ENCODE assay signal across 21 cellular contexts in the genomic region with DNA sequence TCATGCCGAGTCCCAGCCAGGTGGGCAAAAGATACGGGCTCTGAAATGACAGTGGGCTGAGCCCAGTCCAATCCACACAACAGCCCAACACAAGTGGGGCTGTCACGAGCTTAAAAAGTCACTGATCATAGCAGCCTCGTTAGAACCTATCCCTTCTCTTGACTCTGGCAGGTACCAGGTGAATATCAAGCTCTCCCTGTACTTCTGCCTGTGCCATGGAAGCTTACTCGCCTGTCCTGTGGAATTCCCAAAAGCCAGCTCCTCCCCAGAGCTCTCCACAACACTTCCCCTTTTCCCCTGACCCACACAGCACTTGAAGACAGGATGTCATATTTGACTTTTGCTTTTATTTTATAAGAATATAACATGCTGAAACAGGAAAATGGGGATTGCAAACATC. TPM values are rescaled to one million over a fixed set of nuclear protein-coding genes. Genes with fewer than 3 reads are reported as not detected.
DNase-seq lines count a peak whose midpoint lies in the region; ATAC-seq and TF ChIP-seq lines count a peak whose summit lies in the region.
"Had no signal": no experiment of that assay in that cellular context is flagged by ENCODE, and none has a peak within 500 bp of the region (broad histone marks: within the 10 kb centered on the region; RNA-seq: fewer than 3 reads in every experiment).

No MANE protein-coding gene starts in this region.

- no peak for ATAC-seq in right cardiac atrium
- ATAC-seq: Right ventricle myocardium inferior had no signal

- no peaks in the 10 kb centered on the region for H3K27me3 ChIP-seq in right cardiac atrium (ENCODE audit: control insufficient read depth, insufficient read depth)
- H3K27me3 ChIP-seq: BE2C, MG63, Peyer's patch had no signal

- H3K4me1 ChIP-seq in right cardiac atrium (ENCODE audit: control insufficient read depth, insufficient read depth, low read length) = no peaks in the 10 kb centered on the region

- peak; percentile 34 for TF ChIP-seq POLR2A in GM19099 (IDR thresholded peaks at IDR 0.05; ENCODE audit: extremely low read depth, insufficient read length, low read depth)

- peak overlapping the region; percentile 49 for H3K27ac ChIP-seq in VCaP
- H3K27ac ChIP-seq in right cardiac atrium (ENCODE audit: low read length) = no peak overlapping the region
- H3K27ac ChIP-seq: 22Rv1, Peyer's patch had no signal

- H3K9me3 ChIP-seq in right cardiac atrium (ENCODE audit: control insufficient read depth, low read length) = no peaks in the 10 kb centered on the region
- H3K9me3 ChIP-seq: BE2C, MG63, Peyer's patch had no signal

- 79% methylated on average over 5 of the region's 5 CpGs for WGBS in right cardiac atrium

- intact Hi-C loops in right cardiac atrium (cut with DNase I) = loop anchor here in 2 of 4 donors (10.0 kb wide), 1 partner anchor 153 kb away; no protein-coding TSS in a partner anchor

- TF ChIP-seq CTCF in VCaP (conservative IDR thresholded peaks at IDR 0.05) = no peak

- peak; percentile 58 for DNase-seq in DMS 273 (lab: John Stamatoyannopoulos, UW; ENCODE audit: unreplicated experiment)
- DNase-seq in DMS 273 treated with DMSO at 0.1 percent for 48 hours (lab: John Stamatoyannopoulos, UW) = no peak
- DNase-seq in stimulated activated CD8-positive, alpha-beta memory T cell treated with anti-CD3 and anti-CD28 coated beads, Interleukin-4, amount 100 ng/mL, for 48 hours = peak; percentile 21
- DNase-seq in dedifferentiated amniotic fluid mesenchymal stem cell (ENCODE audit: extremely low spot score) = no peak
- no peak for DNase-seq in UCSD-AML1 (lab: John Stamatoyannopoulos, UW; ENCODE audit: unreplicated experiment)
- DNase-seq in right cardiac atrium = no peak
- DNase-seq: BE2C; CD8-positive, alpha-beta memory T cell; GDM1; Karpas-422; MG63; NCI-H1105; NCI-H187; NCI-H2171; NCI-H446 treated with DMSO at 0.1 percent for 48 hours; NCI-H774; Peyer's patch had no signal

- H3K4me3 ChIP-seq in right cardiac atrium (ENCODE audit: low read length) = no peak overlapping the region
- H3K4me3 ChIP-seq: MG63, Peyer's patch had no signal

RNA-seq across cellular contexts. Expression of a gene that starts 5.9 kb away (rescaled TPM):
- total RNA-seq in right cardiac atrium = 1 to 10 TPM in 1 of 4 donors, under 1 TPM in 3; 0.47 to 1.3 (median 0.72) TPM
- polyA plus RNA-seq in right cardiac atrium = 2.1 TPM

RNA-seq across cellular contexts. Expression of a gene that starts 9.2 kb away (rescaled TPM):
- total RNA-seq in right cardiac atrium = 1 to 10 TPM; 3.7 to 5.7 (median 5.4) TPM
- 2.5 TPM for polyA plus RNA-seq in right cardiac atrium

Comparison
In these comparisons a context has a peak if more than half of its experiments do, and no peak if none do; other contexts are left out.
1. DNase-seq: peak in DMS 273 (single experiment) and stimulated activated CD8-positive, alpha-beta memory T cell treated with anti-CD3 and anti-CD28 coated beads, Interleukin-4, amount 100 ng/mL, for 48 hours (single experiment); none in DMS 273 treated with DMSO at 0.1 percent for 48 hours (single experiment), dedifferentiated amniotic fluid mesenchymal stem cell (single experiment), UCSD-AML1 (single experiment) and right cardiac atrium (0 of 3).